Comparison of ENCODE assay signal across 1 cellular context in genomic region chr1:204417231-204417997, GRCh38.
A peak's percentile ranks its signal among the peaks of the same experiment; 100 is the strongest.
TF ChIP-seq lines count a peak whose summit lies in the region.

No MANE protein-coding gene starts in this region.

TF ChIP-seq in HEK293, 187 proteins besides CTCF, POLR2A, EP300 and RAD21 (continued from another document and continues in another):
- TF ChIP-seq ZFHX2 (tag by site-specific recombination; conservative IDR thresholded peaks at IDR 0.05) (peak; percentile 48; the same call in 1 of the 2 replicates), SP3 (tag by site-specific recombination; IDR thresholded peaks at IDR 0.05) (0 out of 2 replicates have a peak, but pooled peaks have one; percentile 9), HOXC10 (CRISPR knock-in tag; IDR thresholded peaks at IDR 0.05) (no peak), ZNF248 (tag by site-specific recombination; IDR thresholded peaks at IDR 0.05) (no peak), ZSCAN4 (tag by site-specific recombination; IDR thresholded peaks at IDR 0.05) (0 out of 2 replicates have a peak, but pooled peaks have one; percentile 17), HIC1 (tag by site-specific recombination; IDR thresholded peaks at IDR 0.05) (0 out of 2 replicates have a peak, but pooled peaks have one; percentile 86), KLF10 (tag by site-specific recombination; IDR thresholded peaks at IDR 0.05) (0 out of 2 replicates have a peak, but pooled peaks have one; percentile 22), ZNF639 (tag by site-specific recombination; IDR thresholded peaks at IDR 0.05) (peak; percentile 70; the same call in 1 of the 2 replicates), ZNF10 (tag by site-specific recombination; IDR thresholded peaks at IDR 0.05) (peak; percentile 65), ZNF692 (tag by site-specific recombination; IDR thresholded peaks at IDR 0.05) (peak; percentile 68; the same call in 1 of the 2 replicates), ZNF580 (tag by site-specific recombination; IDR thresholded peaks at IDR 0.05) (peak; percentile 70; the same call in 1 of the 2 replicates), KLF8 (tag by site-specific recombination; IDR thresholded peaks at IDR 0.05) (peak; percentile 63), TRIM28 (IDR thresholded peaks at IDR 0.05; ENCODE audit: borderline replicate concordance, low read length) (peak; percentile 84), PRDM6 (tag by site-specific recombination; IDR thresholded peaks at IDR 0.05) (peak; percentile 57), ZNF624 (tag by site-specific recombination; IDR thresholded peaks at IDR 0.05) (no peak), PATZ1 (tag by site-specific recombination; IDR thresholded peaks at IDR 0.05) (peak; percentile 84), ZBTB48 (tag by site-specific recombination; IDR thresholded peaks at IDR 0.05) (peak; percentile 93), ZXDB (tag by site-specific recombination; IDR thresholded peaks at IDR 0.05) (peak; percentile 71; the same call in 1 of the 2 replicates), ZNF324 (tag by site-specific recombination; IDR thresholded peaks at IDR 0.05) (peak; percentile 76), ZNF629 (tag by site-specific recombination; IDR thresholded peaks at IDR 0.05) (peak; percentile 87), GLIS1 (tag by site-specific recombination; IDR thresholded peaks at IDR 0.05) (0 out of 2 replicates have a peak, but pooled peaks have one; percentile 8), ZEB2 (tag by site-specific recombination; IDR thresholded peaks at IDR 0.05) (peak; percentile 87), ZNF501 (tag by site-specific recombination; IDR thresholded peaks at IDR 0.05) (peak; percentile 33; the same call in 1 of the 2 replicates), ZNF558 (tag by site-specific recombination; IDR thresholded peaks at IDR 0.05) (peak; percentile 59), ZNF560 (tag by site-specific recombination; IDR thresholded peaks at IDR 0.05; ENCODE audit: borderline replicate concordance) (no peak), ZNF223 (tag by site-specific recombination; IDR thresholded peaks at IDR 0.05) (peak; percentile 74; the same call in 1 of the 2 replicates), ZNF623 (tag by site-specific recombination; IDR thresholded peaks at IDR 0.05) (no peak; the same call in 1 of the 2 replicates), PRDM1 (tag by site-specific recombination; IDR thresholded peaks at IDR 0.05) (peak; percentile 58), ZNF654 (tag by site-specific recombination; IDR thresholded peaks at IDR 0.05; ENCODE audit: low read depth) (peak; percentile 8; the same call in 1 of the 2 replicates), ZNF18 (tag by site-specific recombination; IDR thresholded peaks at IDR 0.05) (peak; percentile 85), ZNF394 (tag by site-specific recombination; IDR thresholded peaks at IDR 0.05; ENCODE audit: borderline replicate concordance) (peak; percentile 58; the same call in 1 of the 2 replicates), FEZF1 (tag by site-specific recombination; IDR thresholded peaks at IDR 0.05) (peak; percentile 65), ZNF184 (tag by site-specific recombination; IDR thresholded peaks at IDR 0.05) (0 out of 2 replicates have a peak, but pooled peaks have one; percentile 36), ZNF610 (tag by site-specific recombination; IDR thresholded peaks at IDR 0.05; ENCODE audit: borderline replicate concordance) (no peak), KLF1 (tag by site-specific recombination; IDR thresholded peaks at IDR 0.05) (no peak), ZBTB17 (tag by site-specific recombination; IDR thresholded peaks at IDR 0.05) (peak; percentile 99), ZNF211 (tag by site-specific recombination; IDR thresholded peaks at IDR 0.05; ENCODE audit: low read depth) (no peak), PRDM10 (tag by site-specific recombination; IDR thresholded peaks at IDR 0.05) (peak; percentile 74), ZFP37 (tag by site-specific recombination; IDR thresholded peaks at IDR 0.05) (no peak; the same call in 1 of the 2 replicates), ZNF24 (tag by site-specific recombination; IDR thresholded peaks at IDR 0.05) (peak; percentile 73; the same call in 1 of the 2 replicates), SALL2 (tag by site-specific recombination; IDR thresholded peaks at IDR 0.05; ENCODE audit: borderline replicate concordance) (no peak), WT1 (tag by site-specific recombination; IDR thresholded peaks at IDR 0.05) (peak; percentile 91)
